In the genomic region with DNA sequence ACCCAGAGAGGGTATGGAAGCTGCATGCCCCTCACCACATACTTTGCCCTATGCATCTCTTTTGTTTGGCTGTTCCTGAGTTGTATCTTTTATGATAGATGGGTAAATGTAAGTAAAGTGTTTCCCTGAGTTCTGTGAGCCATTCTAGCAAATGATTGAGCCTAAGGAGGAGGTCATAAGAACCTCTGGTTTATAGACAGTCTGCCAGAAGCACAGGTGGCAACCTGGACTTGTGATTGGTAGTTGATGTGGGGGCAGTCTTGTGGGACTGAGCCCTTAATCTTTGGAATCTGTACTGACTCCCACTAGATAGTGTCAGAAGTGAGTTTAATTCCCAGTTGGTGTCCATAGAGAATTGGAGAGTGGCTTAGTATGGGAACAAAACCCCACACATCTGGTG, we compare ENCODE assay signal across 30 cellular contexts.
"Had no signal": no experiment of that assay in that cellular context is flagged by ENCODE, and none has a peak within 500 bp of the region (broad histone marks: within the 10 kb centered on the region; RNA-seq: fewer than 3 reads in every experiment).

No MANE protein-coding gene starts in this region.

- DNase-seq: activated CD4-positive, alpha-beta memory T cell treated with anti-CD3 and anti-CD28 coated beads, Interleukin-2, amount 10 ng/mL, durations not matched to agents 7 days and 5 days; activated CD4-positive, alpha-beta T cell treated with anti-CD3 and anti-CD28 coated beads for 1 hour; activated CD4-positive, alpha-beta T cell treated with anti-CD3 and anti-CD28 coated beads for 4 hours; activated CD4-positive, alpha-beta T cell treated with anti-CD3 and anti-CD28 coated beads, Interleukin-2, amount 10 ng/mL, durations not matched to agents 7 days and 5 days; activated CD4-positive, alpha-beta T cell treated with anti-CD3 and anti-CD28 coated beads, Interleukin-2, amount 50 U/mL, for 4 hours; activated CD8-positive, alpha-beta memory T cell treated with anti-CD3 and anti-CD28 coated beads, Interleukin-2, amount 50 U/mL, for 48 hours; activated effector memory CD4-positive, alpha-beta T cell treated with Interleukin-2 at 50 U/mL for 16 hours; activated gamma-delta T cell treated with Interleukin-2 at 50 U/mL for 16 hours; activated naive CD4-positive, alpha-beta T cell treated with Interleukin-2 at 50 U/mL for 16 hours; activated naive CD8-positive, alpha-beta T cell treated with anti-CD3 and anti-CD28 coated beads, Interleukin-2, amount 10 ng/mL, durations not matched to agents 7 days and 5 days; activated T-cell treated with anti-CD3 and anti-CD28 coated beads for 4 hours; activated T-cell treated with anti-CD3 and anti-CD28 coated beads, Interleukin-2, amount 50 U/mL, for 24 hours; activated T-cell treated with anti-CD3 and anti-CD28 coated beads, Interleukin-2, amount 50 U/mL, for 72 hours; central memory CD4-positive, alpha-beta T cell; cerebellar nuclear complex; colonic mucosa; dorsolateral prefrontal cortex; effector memory CD4-positive, alpha-beta T cell; endodermal cell; foreskin fibroblast; heart left ventricle; T-helper 2 cell had no signal

- H3K4me3 Mint-ChIP-seq: activated CD4-positive, alpha-beta memory T cell treated with anti-CD3 and anti-CD28 coated beads, Interleukin-2, amount 10 ng/mL, durations not matched to agents 7 days and 5 days; activated CD4-positive, alpha-beta T cell treated with anti-CD3 and anti-CD28 coated beads, Interleukin-2, amount 10 ng/mL, durations not matched to agents 7 days and 5 days; activated naive CD8-positive, alpha-beta T cell treated with anti-CD3 and anti-CD28 coated beads, Interleukin-2, amount 10 ng/mL, durations not matched to agents 7 days and 5 days; activated T-cell treated with anti-CD3 and anti-CD28 coated beads, Interleukin-2, amount 50 U/mL, for 24 hours; activated T-cell treated with anti-CD3 and anti-CD28 coated beads, Interleukin-2, amount 50 U/mL, for 72 hours; brain; dendritic cell treated with granulocyte-macrophage colony-stimulating factor and Interleukin-4, amounts not matched to agents 40 ng/mL and 50 ng/mL, for 4 days; endodermal cell; WTC11 had no signal

- H3K36me3 ChIP-seq: ascending aorta, breast epithelium, cardiac muscle cell, colonic mucosa, heart left ventricle had no signal

- H3K4me1 ChIP-seq: ascending aorta, breast epithelium, heart left ventricle had no signal

- H3K9me3 ChIP-seq: ascending aorta, breast epithelium, colonic mucosa, heart left ventricle had no signal

- H3K4me1 Mint-ChIP-seq: activated CD4-positive, alpha-beta memory T cell treated with anti-CD3 and anti-CD28 coated beads, Interleukin-2, amount 10 ng/mL, durations not matched to agents 7 days and 5 days; activated CD4-positive, alpha-beta T cell treated with anti-CD3 and anti-CD28 coated beads, Interleukin-2, amount 10 ng/mL, durations not matched to agents 7 days and 5 days; activated naive CD8-positive, alpha-beta T cell treated with anti-CD3 and anti-CD28 coated beads, Interleukin-2, amount 10 ng/mL, durations not matched to agents 7 days and 5 days; brain; endodermal cell; WTC11 had no signal

- H3K27ac Mint-ChIP-seq: activated CD4-positive, alpha-beta memory T cell treated with anti-CD3 and anti-CD28 coated beads, Interleukin-2, amount 10 ng/mL, durations not matched to agents 7 days and 5 days; activated CD4-positive, alpha-beta T cell treated with anti-CD3 and anti-CD28 coated beads, Interleukin-2, amount 10 ng/mL, durations not matched to agents 7 days and 5 days; activated naive CD4-positive, alpha-beta T cell treated with anti-CD3 and anti-CD28 coated beads, Interleukin-2, amount 50 U/mL, for 72 hours; activated naive CD8-positive, alpha-beta T cell treated with anti-CD3 and anti-CD28 coated beads, Interleukin-2, amount 10 ng/mL, durations not matched to agents 7 days and 5 days; activated T-cell treated with anti-CD3 and anti-CD28 coated beads, Interleukin-2, amount 50 U/mL, for 24 hours; activated T-cell treated with anti-CD3 and anti-CD28 coated beads, Interleukin-2, amount 50 U/mL, for 72 hours; brain; dendritic cell treated with granulocyte-macrophage colony-stimulating factor and Interleukin-4, amounts not matched to agents 40 ng/mL and 50 ng/mL, for 4 days; endodermal cell; WTC11 had no signal

- H3K36me3 Mint-ChIP-seq: activated naive CD4-positive, alpha-beta T cell treated with anti-CD3 and anti-CD28 coated beads, Interleukin-2, amount 50 U/mL, for 72 hours; brain; WTC11 had no signal

- ATAC-seq: activated naive CD4-positive, alpha-beta T cell treated with anti-CD3 and anti-CD28 coated beads, Interleukin-2, amount 50 U/mL, for 72 hours; activated T-cell treated with anti-CD3 and anti-CD28 coated beads, Interleukin-2, amount 50 U/mL, for 72 hours; esophagus mucosa; heart left ventricle; WTC11 had no signal

- H3K9me3 Mint-ChIP-seq: activated CD4-positive, alpha-beta memory T cell treated with anti-CD3 and anti-CD28 coated beads, Interleukin-2, amount 10 ng/mL, durations not matched to agents 7 days and 5 days; activated CD4-positive, alpha-beta T cell treated with anti-CD3 and anti-CD28 coated beads, Interleukin-2, amount 10 ng/mL, durations not matched to agents 7 days and 5 days; activated naive CD4-positive, alpha-beta T cell treated with anti-CD3 and anti-CD28 coated beads, Interleukin-2, amount 50 U/mL, for 72 hours; activated naive CD8-positive, alpha-beta T cell treated with anti-CD3 and anti-CD28 coated beads, Interleukin-2, amount 10 ng/mL, durations not matched to agents 7 days and 5 days; activated T-cell treated with anti-CD3 and anti-CD28 coated beads, Interleukin-2, amount 50 U/mL, for 24 hours; activated T-cell treated with anti-CD3 and anti-CD28 coated beads, Interleukin-2, amount 50 U/mL, for 72 hours; dendritic cell treated with granulocyte-macrophage colony-stimulating factor and Interleukin-4, amounts not matched to agents 40 ng/mL and 50 ng/mL, for 4 days; WTC11 had no signal

- H3K27me3 Mint-ChIP-seq: activated CD4-positive, alpha-beta T cell treated with anti-CD3 and anti-CD28 coated beads, Interleukin-2, amount 10 ng/mL, durations not matched to agents 7 days and 5 days; activated naive CD8-positive, alpha-beta T cell treated with anti-CD3 and anti-CD28 coated beads, Interleukin-2, amount 10 ng/mL, durations not matched to agents 7 days and 5 days; activated T-cell treated with anti-CD3 and anti-CD28 coated beads, Interleukin-2, amount 50 U/mL, for 24 hours; dendritic cell treated with granulocyte-macrophage colony-stimulating factor and Interleukin-4, amounts not matched to agents 40 ng/mL and 50 ng/mL, for 4 days had no signal

- H3K4me3 ChIP-seq: ascending aorta, breast epithelium, cardiac muscle cell, colonic mucosa, dorsolateral prefrontal cortex, heart left ventricle had no signal

- H3K27me3 ChIP-seq: ascending aorta, breast epithelium, cardiac muscle cell, colonic mucosa, dorsolateral prefrontal cortex, heart left ventricle had no signal

- H3K27ac ChIP-seq: ascending aorta, breast epithelium, cardiac muscle cell, colonic mucosa, dorsolateral prefrontal cortex, heart left ventricle had no signal
